Comparison of ENCODE assay signal across 8 cellular contexts in the genomic region with DNA sequence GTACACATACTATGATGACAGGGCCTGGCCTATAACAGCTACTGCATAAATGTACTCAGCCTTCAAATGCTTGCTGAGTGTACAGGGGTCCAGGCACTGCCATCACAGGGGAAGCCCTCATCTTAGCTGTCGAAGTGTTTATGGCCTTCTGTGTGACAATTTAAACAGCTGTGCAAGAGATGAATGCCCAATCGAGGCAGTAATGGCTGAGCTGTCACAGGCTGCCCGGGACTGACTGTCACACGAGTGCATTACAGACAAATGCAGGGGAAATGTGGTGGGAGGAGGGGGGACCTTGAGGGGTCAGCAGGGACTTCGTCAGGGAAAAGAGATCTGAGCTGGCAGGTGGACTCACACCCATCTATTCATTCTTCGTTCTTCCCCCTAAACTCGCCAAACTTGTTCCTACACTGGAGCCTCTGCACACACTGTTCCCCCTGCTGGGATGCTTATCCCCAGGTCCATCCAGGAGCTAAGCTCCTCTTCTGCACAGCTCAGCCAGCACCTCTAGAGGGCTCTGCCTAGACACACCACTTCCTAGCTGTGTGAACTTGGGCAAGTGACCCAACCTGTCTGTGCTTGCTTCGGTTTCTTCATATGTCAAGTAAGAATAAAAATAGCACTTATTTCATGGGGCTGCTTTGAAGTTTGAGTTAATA.
DNase-seq lines count a peak whose midpoint lies in the region; ATAC-seq and TF ChIP-seq lines count a peak whose summit lies in the region.

No MANE protein-coding gene starts in this region.

- peaks cover 0 to 6% (median 0%) of the 10 kb centered on the region in 4 donors for H3K4me1 ChIP-seq in tibial nerve
- H3K4me1 ChIP-seq in uterus, result no peaks in the 10 kb centered on the region

- H3K4me3 ChIP-seq in tibial nerve (no peak overlapping the region), uterus (no peak overlapping the region)

- 53 to 55% methylated on average over 8 of the region's 8 CpGs for WGBS in tibial nerve, 2 donors

- TF ChIP-seq EP300 in tibial nerve (IDR thresholded peaks at IDR 0.05), result no peak

- no peaks in the 10 kb centered on the region for H3K9me3 ChIP-seq in tibial nerve
- H3K9me3 ChIP-seq in uterus, result no peaks in the 10 kb centered on the region

- peak; percentile 42 for DNase-seq in ELR (ENCODE audit: low read depth)
- peak; percentile 42 for DNase-seq in SKM-1 (lab: John Stamatoyannopoulos, UW; ENCODE audit: unreplicated experiment)
- DNase-seq in left lobe of liver (ENCODE audit: low spot score), result no peak
- no peak for DNase-seq in tibial nerve (ENCODE audit: low spot score in 2 of 2)
- DNase-seq in uterus, result no peak
- DNase-seq in NK-92 treated with Interleukin-12 subunit alpha and Interleukin-12 subunit beta, amount 100 ng/mL, for 24 hours (lab: John Stamatoyannopoulos, UW), result no peak

- H3K27ac ChIP-seq in tibial nerve (no peak overlapping the region), uterus (no peak overlapping the region)

- TF ChIP-seq POLR2A in tibial nerve (IDR thresholded peaks at IDR 0.05), result no peak
- TF ChIP-seq POLR2A in uterus (IDR thresholded peaks at IDR 0.05), result no peak

- H3K36me3 ChIP-seq in tibial nerve (no peaks in the 10 kb centered on the region), uterus (no peaks in the 10 kb centered on the region)

- TF ChIP-seq CTCF in tibial nerve (IDR thresholded peaks at IDR 0.05) (no peak), uterus (IDR thresholded peaks at IDR 0.05) (no peak)

- ATAC-seq in HG03175 (IDR thresholded peaks at IDR 0.05; ENCODE audit: unreplicated experiment) (peak; percentile 43), left lobe of liver (peak; percentile 75), GM18511 (IDR thresholded peaks at IDR 0.05; ENCODE audit: unreplicated experiment) (no peak)

- intact Hi-C loops in uterus (cut with DNase I; ENCODE audit: low total_unique reads), result no loop called here

- no peaks in the 10 kb centered on the region for H3K27me3 ChIP-seq in tibial nerve
- H3K27me3 ChIP-seq in uterus, result no peaks in the 10 kb centered on the region

Comparison
In these comparisons a context has a peak if more than half of its experiments do, and no peak if none do; other contexts are left out.
1. DNase-seq: peak in ELR (single experiment) and SKM-1 (single experiment); none in left lobe of liver (single experiment), tibial nerve (0 of 2), uterus (0 of 2) and NK-92 treated with Interleukin-12 subunit alpha and Interleukin-12 subunit beta, amount 100 ng/mL, for 24 hours (single experiment).